ENCODE assay signal across 13 cellular contexts in genomic region chr11:2770556-2771301, GRCh38.
A peak's percentile ranks its signal among the peaks of the same experiment; 100 is the strongest.
DNase-seq lines count a peak whose midpoint lies in the region; ATAC-seq and TF ChIP-seq lines count a peak whose summit lies in the region.
"Had no signal": no experiment of that assay in that cellular context is flagged by ENCODE, and none has a peak within 500 bp of the region (broad histone marks: within the 10 kb centered on the region; RNA-seq: fewer than 3 reads in every experiment).

No MANE protein-coding gene starts in this region.

- no peak for TF ChIP-seq POLR2A in Peyer's patch (IDR thresholded peaks at IDR 0.05)

- H3K27ac Mint-ChIP-seq in endothelial cell (ENCODE audit: unreplicated experiment) (no peak overlapping the region), neural progenitor cell (peak overlapping the region; percentile 69)
- H3K27ac Mint-ChIP-seq in activated naive CD8-positive, alpha-beta T cell treated with anti-CD3 and anti-CD28 coated beads, Interleukin-2, amount 50 U/mL, for 24 hours, result no peak overlapping the region

- H2AFZ ChIP-seq in neural progenitor cell (replicated peaks), result no peak overlapping the region

- H3K4me1 Mint-ChIP-seq in endothelial cell (ENCODE audit: unreplicated experiment) (peaks cover 4% of the 10 kb centered on the region), neural progenitor cell (peaks cover 4% of the 10 kb centered on the region)
- peaks cover 13% of the 10 kb centered on the region for H3K4me1 Mint-ChIP-seq in activated naive CD8-positive, alpha-beta T cell treated with anti-CD3 and anti-CD28 coated beads, Interleukin-2, amount 50 U/mL, for 24 hours

- H3K4me3 Mint-ChIP-seq in endothelial cell (ENCODE audit: unreplicated experiment) (no peak overlapping the region), neural progenitor cell (no peak overlapping the region)
- H3K4me3 Mint-ChIP-seq in activated naive CD8-positive, alpha-beta T cell treated with anti-CD3 and anti-CD28 coated beads, Interleukin-2, amount 50 U/mL, for 24 hours, result no peak overlapping the region

- H3K9ac ChIP-seq in BLaER1 treated with 17β-estradiol and CSF1 and Interleukin-3, amounts not matched to agents 10 nM and 100 nM, result no peak overlapping the region
- no peak overlapping the region for H3K9ac ChIP-seq in neural progenitor cell

- ATAC-seq in activated naive CD8-positive, alpha-beta T cell treated with anti-CD3 and anti-CD28 coated beads, Interleukin-2, amount 50 U/mL, for 24 hours, result no peak
- ATAC-seq in GM18520 (IDR thresholded peaks at IDR 0.05; ENCODE audit: unreplicated experiment), result no peak

- H3K9me3 Mint-ChIP-seq in endothelial cell (ENCODE audit: unreplicated experiment), result no peaks in the 10 kb centered on the region
- H3K9me3 Mint-ChIP-seq in neural progenitor cell, result no peaks in the 10 kb centered on the region
- no peaks in the 10 kb centered on the region for H3K9me3 Mint-ChIP-seq in activated naive CD8-positive, alpha-beta T cell treated with anti-CD3 and anti-CD28 coated beads, Interleukin-2, amount 50 U/mL, for 24 hours

- no peaks in the 10 kb centered on the region for H3K36me3 ChIP-seq in BLaER1 treated with 17β-estradiol and CSF1 and Interleukin-3, amounts not matched to agents 10 nM and 100 nM
- H3K36me3 ChIP-seq in Peyer's patch, result no peaks in the 10 kb centered on the region
- no peaks in the 10 kb centered on the region for H3K36me3 ChIP-seq in neural progenitor cell

- H3K27me3 Mint-ChIP-seq in endothelial cell (ENCODE audit: unreplicated experiment) (peaks cover 12% of the 10 kb centered on the region), neural progenitor cell (ENCODE audit: insufficient read depth, low read depth) (peaks cover 5% of the 10 kb centered on the region)
- H3K27me3 Mint-ChIP-seq in activated naive CD8-positive, alpha-beta T cell treated with anti-CD3 and anti-CD28 coated beads, Interleukin-2, amount 50 U/mL, for 24 hours, result peaks cover 5% of the 10 kb centered on the region

- H4K20me1 ChIP-seq in BLaER1 treated with 17β-estradiol and CSF1 and Interleukin-3, amounts not matched to agents 10 nM and 100 nM, result peaks cover 0 to 17% (median 0%) of the 10 kb centered on the region in 11 experiments; a peak in 5 of 22 replicates
- no peaks in the 10 kb centered on the region for H4K20me1 ChIP-seq in neural progenitor cell (ENCODE audit: low read depth)

- H3K27ac ChIP-seq in BLaER1 treated with 17β-estradiol and CSF1 and Interleukin-3, amounts not matched to agents 10 nM and 100 nM, result no peak overlapping the region
- H3K27ac ChIP-seq in Peyer's patch (no peak overlapping the region), neural progenitor cell (no peak overlapping the region)

- H3K4me3 ChIP-seq in BLaER1 treated with 17β-estradiol and CSF1 and Interleukin-3, amounts not matched to agents 10 nM and 100 nM, result no peak overlapping the region
- no peak overlapping the region for H3K4me3 ChIP-seq in Peyer's patch
- H3K4me3 ChIP-seq in neural progenitor cell, result no peak overlapping the region

- no peaks in the 10 kb centered on the region for H3K79me2 ChIP-seq in neural progenitor cell (ENCODE audit: low read depth)

- H3K4me2 ChIP-seq in BLaER1 treated with 17β-estradiol and CSF1 and Interleukin-3, amounts not matched to agents 10 nM and 100 nM, result peak overlapping the region in 9 of 11 experiments; percentile 13 to 81 (median 45); a peak in 15 of 22 replicates
- no peak overlapping the region for H3K4me2 ChIP-seq in neural progenitor cell

- peaks cover 0 to 54% (median 44%) of the 10 kb centered on the region in 10 experiments; a peak in 18 of 20 replicates for H3K4me1 ChIP-seq in BLaER1 treated with 17β-estradiol and CSF1 and Interleukin-3, amounts not matched to agents 10 nM and 100 nM
- no peaks in the 10 kb centered on the region for H3K4me1 ChIP-seq in Peyer's patch
- no peaks in the 10 kb centered on the region for H3K4me1 ChIP-seq in neural progenitor cell

- peaks cover 0 to 3% (median 0%) of the 10 kb centered on the region in 11 experiments; a peak in 2 of 22 replicates for H3K9me3 ChIP-seq in BLaER1 treated with 17β-estradiol and CSF1 and Interleukin-3, amounts not matched to agents 10 nM and 100 nM (replicated peaks in 1 of 11)
- no peaks in the 10 kb centered on the region for H3K9me3 ChIP-seq in Peyer's patch
- H3K9me3 ChIP-seq in neural progenitor cell (ENCODE audit: low read depth), result no peaks in the 10 kb centered on the region

- H3K27me3 ChIP-seq in BLaER1 treated with 17β-estradiol and CSF1 and Interleukin-3, amounts not matched to agents 10 nM and 100 nM, result peaks cover 0 to 12% (median 0%) of the 10 kb centered on the region in 11 experiments; a peak in 3 of 22 replicates
- H3K27me3 ChIP-seq in Peyer's patch (no peaks in the 10 kb centered on the region), neural progenitor cell (peaks cover 44% of the 10 kb centered on the region)

- no peaks in the 10 kb centered on the region for H3F3A ChIP-seq in neural progenitor cell (ENCODE audit: low read depth)

- no peak for TF ChIP-seq CTCF in Peyer's patch (IDR thresholded peaks at IDR 0.05)
- no peak for TF ChIP-seq CTCF in endothelial cell (IDR thresholded peaks at IDR 0.05; ENCODE audit: unreplicated experiment)
- TF ChIP-seq CTCF in neural progenitor cell (IDR thresholded peaks at IDR 0.05), result no peak

- DNase-seq in Peyer's patch, result peak in 2 of 3 donors; percentile 30 to 39
- peak; percentile 2 for DNase-seq in endothelial cell (ENCODE audit: low spot score)
- DNase-seq in neural progenitor cell (ENCODE audit: low spot score), result peak; percentile 1
- no peak for DNase-seq in activated naive CD8-positive, alpha-beta T cell treated with anti-CD3 and anti-CD28 coated beads, Interleukin-2, amount 50 U/mL, for 24 hours
- no peak for DNase-seq in NCI-H526 (lab: John Stamatoyannopoulos, UW)
- no peak for DNase-seq in NCI-H146 (lab: John Stamatoyannopoulos, UW)
- DNase-seq: amniotic stem cell; effector CD8-positive, alpha-beta T cell; HCEC 1CT; occipital lobe; stimulated activated naive CD4-positive, alpha-beta T cell had no signal

- H3K36me3 Mint-ChIP-seq in endothelial cell (ENCODE audit: low read depth, unreplicated experiment) (peaks cover 9% of the 10 kb centered on the region), neural progenitor cell (no peaks in the 10 kb centered on the region)
- no peaks in the 10 kb centered on the region for H3K36me3 Mint-ChIP-seq in activated naive CD8-positive, alpha-beta T cell treated with anti-CD3 and anti-CD28 coated beads, Interleukin-2, amount 50 U/mL, for 24 hours (ENCODE audit: low read depth)

Comparison
In these comparisons a context has a peak if more than half of its experiments do, and no peak if none do; other contexts are left out.
1. DNase-seq: peak in Peyer's patch (2 of 3), endothelial cell (single experiment) and neural progenitor cell (single experiment); none in activated naive CD8-positive, alpha-beta T cell treated with anti-CD3 and anti-CD28 coated beads, Interleukin-2, amount 50 U/mL, for 24 hours (single experiment), NCI-H526 (0 of 2) and NCI-H146 (single experiment).